12 cellular contexts compared by ENCODE assay signal in genomic region chr22:46749682-46750529, GRCh38. TPM values are rescaled to one million over a fixed set of nuclear protein-coding genes. Genes with fewer than 3 reads are reported as not detected.
DNase-seq lines count a peak whose midpoint lies in the region; ATAC-seq and TF ChIP-seq lines count a peak whose summit lies in the region.
"Had no signal": no experiment of that assay in that cellular context is flagged by ENCODE, and none has a peak within 500 bp of the region (broad histone marks: within the 10 kb centered on the region; RNA-seq: fewer than 3 reads in every experiment).

No MANE protein-coding gene starts in this region.

- CTCF ChIA-PET in AG04450 (lab: Charles Lee), result interaction anchor here (1.3 to 2.4 kb wide), 2 partner anchors 9 to 187 kb away, joined by 4 to 12 read pairs; no protein-coding TSS in a partner anchor
- CTCF ChIA-PET in naive thymus-derived CD4-positive, alpha-beta T cell (lab: Charles Lee), result interaction anchor here (1.5 to 2.6 kb wide), 6 partner anchors 9 to 187 kb away, joined by 3 to 22 read pairs (median 8); partner anchors contain the start of gene TBC1D22A

- POLR2A ChIA-PET in AG04450 (lab: Yijun Ruan, JAX), result no interaction called here
- POLR2A ChIA-PET in naive thymus-derived CD4-positive, alpha-beta T cell (lab: Charles Lee), result interaction anchor here (0.6 to 15.9 kb wide), 9 partner anchors 10 to 51 kb away, joined by 3 to 255 read pairs (median 5); partner anchors contain the start of genes CERK and TBC1D22A

- ATAC-seq in activated naive CD8-positive, alpha-beta T cell treated with anti-CD3 and anti-CD28 coated beads, Interleukin-2, amount 50 U/mL, for 24 hours, result peak; percentile 55
- no peak for ATAC-seq in naive thymus-derived CD4-positive, alpha-beta T cell
- ATAC-seq in HG03025 (IDR thresholded peaks at IDR 0.05; ENCODE audit: low FRiP score, unreplicated experiment) (no peak), HG02588 (IDR thresholded peaks at IDR 0.05; ENCODE audit: unreplicated experiment) (no peak)
- ATAC-seq: WTC11 had no signal

- H3K27ac ChIP-seq in AG04450 (ENCODE audit: low read depth, low read length), result peak overlapping the region; percentile 47
- H3K27ac ChIP-seq in naive thymus-derived CD4-positive, alpha-beta T cell (ENCODE audit: low read depth, low read length), result peak overlapping the region; percentile 66
- H3K27ac ChIP-seq: testis had no signal

- no peaks in the 10 kb centered on the region for H3K27me3 Mint-ChIP-seq in activated naive CD8-positive, alpha-beta T cell treated with anti-CD3 and anti-CD28 coated beads, Interleukin-2, amount 50 U/mL, for 24 hours
- H3K27me3 Mint-ChIP-seq in naive thymus-derived CD4-positive, alpha-beta T cell, result peaks cover 0 to 3% (median 0%) of the 10 kb centered on the region in 5 donors

- no peak for TF ChIP-seq CTCF in AG04450 (IDR thresholded peaks at IDR 0.05; ENCODE audit: low read depth, low read length)
- TF ChIP-seq CTCF in GM13977 (IDR thresholded peaks at IDR 0.05; ENCODE audit: extremely low read depth, insufficient read depth, missing control alignments), result no peak

- peaks cover 29% of the 10 kb centered on the region in 2 donors for H3K4me1 ChIP-seq in naive thymus-derived CD4-positive, alpha-beta T cell (ENCODE audit: control insufficient read depth in 2 of 2, insufficient read depth in 2 of 2, low read length in 2 of 2)

- H3K27me3 ChIP-seq in AG04450 (ENCODE audit: control insufficient read depth, insufficient read depth, low read length), result peaks cover 2% of the 10 kb centered on the region
- H3K27me3 ChIP-seq in naive thymus-derived CD4-positive, alpha-beta T cell (ENCODE audit: control insufficient read depth in 2 of 2, insufficient read depth in 2 of 2, low read length in 2 of 2), result no peaks in the 10 kb centered on the region
- H3K27me3 ChIP-seq: testis had no signal

- in situ Hi-C loops in GM13977 (cut with MboI; ENCODE audit: low pct_unique_long_range_greater_than_20kb, low sequenced_read_pairs, unreplicated experiment), result no loop called here

- H3K36me3 Mint-ChIP-seq in activated naive CD8-positive, alpha-beta T cell treated with anti-CD3 and anti-CD28 coated beads, Interleukin-2, amount 50 U/mL, for 24 hours (ENCODE audit: low read depth), result no peaks in the 10 kb centered on the region
- no peaks in the 10 kb centered on the region for H3K36me3 Mint-ChIP-seq in naive thymus-derived CD4-positive, alpha-beta T cell
- H3K36me3 Mint-ChIP-seq: memory B cell had no signal

- no peaks in the 10 kb centered on the region for H3K9me3 ChIP-seq in AG04450 (ENCODE audit: control insufficient read depth, insufficient read depth, low read length)
- no peaks in the 10 kb centered on the region for H3K9me3 ChIP-seq in naive thymus-derived CD4-positive, alpha-beta T cell (ENCODE audit: control insufficient read depth in 2 of 3, low read length in 3 of 3)
- H3K9me3 ChIP-seq: testis had no signal

- no peak overlapping the region for H3K4me3 ChIP-seq in AG04450 (ENCODE audit: low read depth, low read length)
- H3K4me3 ChIP-seq in naive thymus-derived CD4-positive, alpha-beta T cell (ENCODE audit: low read length), result peak overlapping the region; percentile 54
- H3K4me3 ChIP-seq: testis had no signal

- DNase-seq in AG04450 (ENCODE audit: low read depth, low spot score) (no peak), EH (ENCODE audit: low read depth) (peak; percentile 17), putamen (ENCODE audit: low spot score) (no peak), GM13977 (ENCODE audit: low spot score) (no peak)
- DNase-seq in activated naive CD8-positive, alpha-beta T cell treated with anti-CD3 and anti-CD28 coated beads, Interleukin-2, amount 50 U/mL, for 24 hours, result no peak
- DNase-seq in naive thymus-derived CD4-positive, alpha-beta T cell, result no peak
- DNase-seq: NCI-H1048, testis had no signal

- intact Hi-C loops in naive thymus-derived CD4-positive, alpha-beta T cell (cut with micrococcal nuclease), result loop anchor here in 1 of 2 donors (1.0 kb wide), 2 partner anchors 11 to 12 kb away; partner anchors contain the start of gene TBC1D22A

- peaks cover 31% of the 10 kb centered on the region for H3K4me1 Mint-ChIP-seq in activated naive CD8-positive, alpha-beta T cell treated with anti-CD3 and anti-CD28 coated beads, Interleukin-2, amount 50 U/mL, for 24 hours
- peaks cover 27 to 38% (median 28%) of the 10 kb centered on the region in 7 donors for H3K4me1 Mint-ChIP-seq in naive thymus-derived CD4-positive, alpha-beta T cell
- H3K4me1 Mint-ChIP-seq: WTC11 had no signal

- H3K9me3 Mint-ChIP-seq in activated naive CD8-positive, alpha-beta T cell treated with anti-CD3 and anti-CD28 coated beads, Interleukin-2, amount 50 U/mL, for 24 hours, result no peaks in the 10 kb centered on the region
- peaks cover 0 to 2% (median 0%) of the 10 kb centered on the region in 11 donors for H3K9me3 Mint-ChIP-seq in naive thymus-derived CD4-positive, alpha-beta T cell
- H3K9me3 Mint-ChIP-seq: memory B cell had no signal

- peak overlapping the region; percentile 42 for H3K4me3 Mint-ChIP-seq in activated naive CD8-positive, alpha-beta T cell treated with anti-CD3 and anti-CD28 coated beads, Interleukin-2, amount 50 U/mL, for 24 hours
- peak overlapping the region; percentile 63 to 87 (median 81) for H3K4me3 Mint-ChIP-seq in naive thymus-derived CD4-positive, alpha-beta T cell
- H3K4me3 Mint-ChIP-seq: memory B cell, WTC11 had no signal

- H3K36me3 ChIP-seq in naive thymus-derived CD4-positive, alpha-beta T cell (ENCODE audit: control insufficient read depth in 2 of 3, insufficient read depth in 3 of 3, low read length in 3 of 3), result no peaks in the 10 kb centered on the region

- H3K27ac Mint-ChIP-seq in activated naive CD8-positive, alpha-beta T cell treated with anti-CD3 and anti-CD28 coated beads, Interleukin-2, amount 50 U/mL, for 24 hours, result peak overlapping the region; percentile 79
- peak overlapping the region; percentile 87 to 99 (median 96) for H3K27ac Mint-ChIP-seq in naive thymus-derived CD4-positive, alpha-beta T cell
- H3K27ac Mint-ChIP-seq: memory B cell, WTC11 had no signal

RNA-seq across cellular contexts. Expression of gene CERK, which starts 11.9 kb away (rescaled TPM):
- 29.0 and 32.9 TPM in 2 replicates for polyA plus RNA-seq in AG04450 (2011; rRNA removed)
- 45.7 and 51.1 TPM in 2 replicates for polyA minus RNA-seq in AG04450 (2011; rRNA and poly(A)+ RNA removed)
- 100 to 1,000 TPM in 2 of 5 experiments, 10 to 100 TPM in 3; 55.8 to 138 (median 72.4) TPM for total RNA-seq in naive thymus-derived CD4-positive, alpha-beta T cell
- polyA plus RNA-seq in naive thymus-derived CD4-positive, alpha-beta T cell, result 10 to 100 TPM; 40.4 to 66.7 TPM

RNA-seq across cellular contexts. Expression of gene TBC1D22A, which starts 12.5 kb away (rescaled TPM):
- 19.8 and 21.6 TPM in 2 replicates for polyA plus RNA-seq in AG04450 (2011; rRNA removed)
- polyA minus RNA-seq in AG04450 (2011; rRNA and poly(A)+ RNA removed), result 17.1 and 19.6 TPM in 2 replicates
- total RNA-seq in naive thymus-derived CD4-positive, alpha-beta T cell, result 10 to 100 TPM; 37.5 to 50.1 (median 43.4) TPM
- polyA plus RNA-seq in naive thymus-derived CD4-positive, alpha-beta T cell, result 10 to 100 TPM; 18.6 to 25.3 TPM
